12 cellular contexts compared by ENCODE assay signal in the genomic region with DNA sequence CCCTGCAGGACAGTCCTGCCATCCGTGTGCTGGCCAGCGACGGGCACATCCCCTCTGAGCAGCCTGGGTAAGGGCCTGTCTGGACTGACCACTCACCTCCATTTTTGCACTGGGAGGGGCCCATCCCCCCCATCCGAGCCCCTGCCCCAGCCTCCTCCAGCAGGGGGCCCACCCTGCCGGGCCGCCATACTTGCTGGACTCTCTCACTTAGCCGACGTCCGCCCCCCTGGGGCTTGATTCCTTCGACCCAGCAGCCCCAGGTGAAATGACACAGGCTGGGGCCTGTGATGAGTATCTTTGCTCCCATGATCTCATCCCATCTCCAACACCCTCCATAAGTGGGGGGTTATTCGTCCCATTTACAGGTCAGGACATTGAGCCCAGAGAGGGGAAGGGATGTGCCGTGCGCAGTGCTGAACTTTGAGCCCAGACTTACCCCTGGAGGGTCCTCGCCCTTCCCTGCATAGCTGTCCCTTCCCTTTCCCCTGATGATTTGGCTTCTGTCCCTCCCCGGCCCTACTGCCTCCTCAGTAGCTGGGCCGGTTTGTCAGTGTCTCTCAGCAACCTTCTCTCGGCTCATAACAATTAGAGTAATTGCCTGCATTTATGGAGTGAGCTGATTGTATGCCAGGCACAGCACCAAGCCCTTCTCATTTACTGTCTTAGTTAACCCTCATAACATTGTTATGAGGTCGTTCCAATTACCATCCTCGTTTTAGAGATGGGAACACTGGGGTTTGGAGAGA. TPM values are rescaled to one million over a fixed set of nuclear protein-coding genes. Genes with fewer than 3 reads are reported as not detected.
DNase-seq lines count a peak whose midpoint lies in the region; FAIRE-seq lines count a peak whose summit lies in the region.
"Had no signal": no experiment of that assay in that cellular context is flagged by ENCODE, and none has a peak within 500 bp of the region (broad histone marks: within the 10 kb centered on the region; RNA-seq: fewer than 3 reads in every experiment).

No MANE protein-coding gene starts in this region.

- H3K9ac ChIP-seq in duodenal mucosa (ENCODE audit: low read depth in 1 of 2, low read length in 2 of 2) = peak overlapping the region; percentile 1 to 7

- DNase-seq in NCI-H146 (lab: John Stamatoyannopoulos, UW) (peak; percentile 56), NCI-H146 treated with DMSO at 0.1 percent for 48 hours (lab: John Stamatoyannopoulos, UW; ENCODE audit: unreplicated experiment) (no peak), small intestine (no peak), caudate nucleus (lab: John Stamatoyannopoulos, UW) (no peak), GOT3 (lab: John Stamatoyannopoulos, UW) (no peak)
- DNase-seq: activated CD4-positive, alpha-beta T cell treated with anti-CD3 and anti-CD28 coated beads for 36 hours; activated naive CD4-positive, alpha-beta T cell treated with anti-CD3 and anti-CD28 coated beads for 36 hours; effector CD8-positive, alpha-beta T cell; NCI-H187; nephron progenitor cell had no signal

- 39 to 52% (median 52%) methylated on average over 19 of the region's 19 CpGs for WGBS in small intestine, 3 donors

- no peaks in the 10 kb centered on the region for H3K9me3 ChIP-seq in duodenal mucosa (ENCODE audit: control insufficient read depth in 1 of 2, low read length in 2 of 2)
- H3K9me3 ChIP-seq in small intestine (ENCODE audit: control insufficient read depth, low read depth) = no peaks in the 10 kb centered on the region
- H3K9me3 ChIP-seq: tibial nerve had no signal

- peaks cover 30 to 34% of the 10 kb centered on the region in 2 donors for H3K4me1 ChIP-seq in duodenal mucosa (ENCODE audit: control insufficient read depth in 1 of 2, insufficient read depth in 2 of 2, low read length in 2 of 2)
- peaks cover 0 to 3% of the 10 kb centered on the region in 2 donors for H3K4me1 ChIP-seq in small intestine (ENCODE audit: control insufficient read depth in 2 of 2, insufficient read depth in 1 of 2, low read depth in 1 of 2, low read length in 1 of 2)
- H3K4me1 ChIP-seq: tibial nerve had no signal

- FAIRE-seq in small intestine (lab: Jason Lieb, UNC) = no peak

- no peaks in the 10 kb centered on the region for H3K36me3 ChIP-seq in duodenal mucosa (ENCODE audit: control insufficient read depth in 1 of 2, insufficient read depth in 2 of 2, low read length in 2 of 2)
- H3K36me3 ChIP-seq in small intestine (ENCODE audit: control insufficient read depth in 2 of 2, insufficient read depth in 2 of 2, low read length in 2 of 2) = no peaks in the 10 kb centered on the region
- H3K36me3 ChIP-seq: tibial nerve had no signal

- H3K27ac ChIP-seq in duodenal mucosa (ENCODE audit: low read depth, low read length) = no peak overlapping the region
- peak overlapping the region; percentile 25 to 50 for H3K27ac ChIP-seq in small intestine (ENCODE audit: low read depth in 1 of 2, low read length in 1 of 2)
- H3K27ac ChIP-seq in caudate nucleus (ENCODE audit: low read depth, low read length) = no peak overlapping the region
- H3K27ac ChIP-seq: tibial nerve had no signal

- no peaks in the 10 kb centered on the region for H3K27me3 ChIP-seq in duodenal mucosa (ENCODE audit: control insufficient read depth in 1 of 2, insufficient read depth in 2 of 2, low read length in 2 of 2)
- H3K27me3 ChIP-seq in small intestine (ENCODE audit: control insufficient read depth in 2 of 2, insufficient read depth in 2 of 2, low read length in 2 of 2) = no peaks in the 10 kb centered on the region

- H3K4me3 ChIP-seq in duodenal mucosa (ENCODE audit: low read depth in 1 of 2, low read length in 2 of 2) (no peak overlapping the region), small intestine (ENCODE audit: low read depth in 1 of 2, low read length in 2 of 2) (no peak overlapping the region)
- H3K4me3 ChIP-seq: tibial nerve had no signal

RNA-seq across cellular contexts. Expression of gene LMAN1L, which starts 4.2 kb away (rescaled TPM):
- under 1 TPM in 1 of 3 donors, not detected in 2; 0.46 TPM for polyA plus RNA-seq in small intestine

RNA-seq across cellular contexts. Expression of gene CPLX3, which starts 9.6 kb away (rescaled TPM):
- 1 to 10 TPM in 1 of 3 donors, not detected in 2; 1.1 TPM for polyA plus RNA-seq in small intestine

RNA-seq across cellular contexts. Expression of gene ULK3, which starts 26.2 kb away (rescaled TPM):
- polyA plus RNA-seq in small intestine = 100 to 1,000 TPM in 1 of 3 donors, 10 to 100 TPM in 2; 38.2 to 111 (median 71.1) TPM

RNA-seq across cellular contexts. Expression of gene CSK, which starts 34.9 kb away (rescaled TPM):
- polyA plus RNA-seq in small intestine = 10 to 100 TPM; 39.4 to 76.8 (median 47.4) TPM

RNA-seq across cellular contexts. Expression of gene SCAMP2, which starts 56.4 kb away (rescaled TPM):
- polyA plus RNA-seq in small intestine = 10 to 100 TPM; 52.3 to 92.3 (median 59.2) TPM

Comparison
In these comparisons a context has a peak if more than half of its experiments do, and no peak if none do; other contexts are left out.
1. H3K27ac ChIP-seq: peak in small intestine (2 of 2); none in duodenal mucosa (single experiment) and caudate nucleus (single experiment).